Comparison of ENCODE assay signal across 17 cellular contexts in genomic region chr15:60773255-60773654, GRCh38.
DNase-seq lines count a peak whose midpoint lies in the region; ATAC-seq, FAIRE-seq and TF ChIP-seq lines count a peak whose summit lies in the region.
"Had no signal": no experiment of that assay in that cellular context is flagged by ENCODE, and none has a peak within 500 bp of the region (broad histone marks: within the 10 kb centered on the region; RNA-seq: fewer than 3 reads in every experiment).

No MANE protein-coding gene starts in this region.

- no peak overlapping the region for H3K4ac ChIP-seq in H1 (replicated peaks; ENCODE audit: insufficient read length, low read depth, low read length)

- TF ChIP-seq RAD21 in A549 (conservative IDR thresholded peaks at IDR 0.05 in 1 of 2, IDR thresholded peaks at IDR 0.05 in 1 of 2) (no peak), H1 (IDR thresholded peaks at IDR 0.05 in 1 of 2, conservative IDR thresholded peaks at IDR 0.05 in 1 of 2; ENCODE audit: low read depth in 2 of 2, low read length in 2 of 2) (no peak)

- H3K9me3 ChIP-seq in A549, result 0 out of 3 replicates have a peak, but pooled peaks cover 2% of the 10 kb centered on the region
- H3K9me3 ChIP-seq in H1 (ENCODE audit: insufficient read depth in 2 of 2, low read depth in 1 of 2, low read length in 1 of 2), result no peaks in the 10 kb centered on the region
- no peaks in the 10 kb centered on the region for H3K9me3 ChIP-seq in smooth muscle cell (replicated peaks; ENCODE audit: low read depth)
- H3K9me3 ChIP-seq in colonic mucosa, result no peaks in the 10 kb centered on the region
- H3K9me3 ChIP-seq: BLaER1 had no signal

- peak overlapping the region; percentile 23 for H3K27ac Mint-ChIP-seq in activated T-cell treated with anti-CD3 and anti-CD28 coated beads, Interleukin-2, amount 50 U/mL, for 24 hours

- H3K4me2 ChIP-seq in A549 (no peak overlapping the region), H1 (ENCODE audit: insufficient read depth in 1 of 2, low read depth in 2 of 2, low read length in 2 of 2) (no peak overlapping the region), smooth muscle cell (peak overlapping the region; percentile 63)
- H3K4me2 ChIP-seq: BLaER1 had no signal

- no peak overlapping the region for H2BK5ac ChIP-seq in H1 (ENCODE audit: low read depth, low read length)

- no peaks in the 10 kb centered on the region; the same call in 1 of the 2 replicates for H3K79me1 ChIP-seq in H1 (ENCODE audit: low read depth, low read length)

- TF ChIP-seq CTCF in A549 (IDR thresholded peaks at IDR 0.05), result no peak
- no peak for TF ChIP-seq CTCF in H1 (IDR thresholded peaks at IDR 0.05; ENCODE audit: control extremely low read depth in 1 of 3, insufficient read depth in 1 of 3, low read depth in 1 of 3, low read length in 3 of 3)
- TF ChIP-seq CTCF in smooth muscle cell (IDR thresholded peaks at IDR 0.05; ENCODE audit: borderline replicate concordance, insufficient read depth, poor library complexity, severe bottlenecking), result no peak
- TF ChIP-seq CTCF in colonic mucosa (IDR thresholded peaks at IDR 0.05), result no peak

- TF ChIP-seq EP300 in A549 (IDR thresholded peaks at IDR 0.05) (no peak), H1 (IDR thresholded peaks at IDR 0.05; ENCODE audit: borderline replicate concordance in 1 of 2, low read depth in 2 of 2, low read length in 2 of 2) (no peak)

- peaks cover 67% of the 10 kb centered on the region for H3K4me1 Mint-ChIP-seq in activated T-cell treated with anti-CD3 and anti-CD28 coated beads, Interleukin-2, amount 50 U/mL, for 24 hours (ENCODE audit: low read depth)
- H3K4me1 Mint-ChIP-seq in activated T-cell treated with anti-CD3 and anti-CD28 coated beads, Interleukin-2, amount 50 U/mL, for 4 hours (ENCODE audit: low read depth), result peaks cover 40% of the 10 kb centered on the region

- H3K4me3 ChIP-seq in A549 (no peak overlapping the region), H1 (ENCODE audit: extremely low read depth in 1 of 4, insufficient read depth in 2 of 4, low read depth in 3 of 4, low read length in 4 of 4) (no peak overlapping the region), smooth muscle cell (no peak overlapping the region), colonic mucosa (no peak overlapping the region)
- H3K4me3 ChIP-seq: BLaER1, GM12878, K562 had no signal

- H2AK5ac ChIP-seq in H1 (ENCODE audit: low read depth, low read length), result no peak overlapping the region

- H3K9ac ChIP-seq in H1 (replicated peaks in 1 of 4; ENCODE audit: extremely low read depth in 1 of 4, low read depth in 3 of 4, low read length in 3 of 4) (no peak overlapping the region), smooth muscle cell (ENCODE audit: low read depth) (no peak overlapping the region), colonic mucosa (ENCODE audit: low read depth in 2 of 2, low read length in 2 of 2) (no peak overlapping the region)
- H3K9ac ChIP-seq: BLaER1 had no signal

- no peak overlapping the region for H3K27ac ChIP-seq in A549
- no peak overlapping the region for H3K27ac ChIP-seq in H1 (ENCODE audit: low read depth, low read length)
- peak overlapping the region; percentile 58 for H3K27ac ChIP-seq in smooth muscle cell (ENCODE audit: low read depth)
- H3K27ac ChIP-seq in colonic mucosa, result no peak overlapping the region
- H3K27ac ChIP-seq: 22Rv1, BLaER1 had no signal

- H4K8ac ChIP-seq in H1 (ENCODE audit: extremely low read depth, insufficient read depth, low read length), result no peak overlapping the region

- FAIRE-seq in A549 (lab: Jason Lieb, UNC), result no peak
- FAIRE-seq in H1 (lab: Jason Lieb, UNC), result no peak
- FAIRE-seq: GM12878, K562 had no signal

- no peak overlapping the region for H4K5ac ChIP-seq in H1 (ENCODE audit: insufficient read length, low read depth, low read length)

- H3K4me1 ChIP-seq in A549 (no peaks in the 10 kb centered on the region), H1 (replicated peaks in 1 of 4; ENCODE audit: control insufficient read depth in 3 of 4, insufficient read depth in 4 of 4, low read length in 3 of 4) (peaks cover 0 to 9% (median 6%) of the 10 kb centered on the region in 4 experiments; a peak in 4 of 7 replicates), smooth muscle cell (ENCODE audit: low read depth) (peaks cover 3% of the 10 kb centered on the region), colonic mucosa (no peaks in the 10 kb centered on the region)
- H3K4me1 ChIP-seq: BLaER1 had no signal

- CTCF ChIA-PET in A549 (lab: Yijun Ruan, JAX), result interaction anchor here (1.4 kb wide), 1 partner anchor 73 kb away, joined by 4 read pairs; no protein-coding TSS in a partner anchor
- CTCF ChIA-PET in H1 (lab: Charles Lee; ENCODE audit: partially characterized antibody), result interaction anchor here (1.4 to 5.4 kb wide), 2 partner anchors 10 to 16 kb away, joined by 3 to 38 read pairs; no protein-coding TSS in a partner anchor

- H3K79me2 ChIP-seq in H1 (ENCODE audit: control insufficient read depth in 1 of 2, insufficient read depth in 2 of 2, low read length in 2 of 2) (no peaks in the 10 kb centered on the region), smooth muscle cell (ENCODE audit: low read depth) (no peaks in the 10 kb centered on the region)

- H3K36me3 ChIP-seq in H1 (ENCODE audit: control insufficient read depth in 2 of 4, insufficient read depth in 4 of 4, low read length in 3 of 4) (no peaks in the 10 kb centered on the region), smooth muscle cell (ENCODE audit: low read depth) (no peaks in the 10 kb centered on the region), colonic mucosa (no peaks in the 10 kb centered on the region)
- H3K36me3 ChIP-seq: BLaER1 had no signal

- intact Hi-C loops in colonic mucosa (cut with DNase I), result no loop called here

- H3K27me3 Mint-ChIP-seq in activated T-cell treated with anti-CD3 and anti-CD28 coated beads, Interleukin-2, amount 50 U/mL, for 24 hours, result no peaks in the 10 kb centered on the region
- no peaks in the 10 kb centered on the region for H3K27me3 Mint-ChIP-seq in activated T-cell treated with anti-CD3 and anti-CD28 coated beads, Interleukin-2, amount 50 U/mL, for 4 hours (ENCODE audit: low read depth)
- H3K27me3 Mint-ChIP-seq: CD4-positive, alpha-beta memory T cell had no signal

- no peak overlapping the region for H2BK15ac ChIP-seq in H1 (ENCODE audit: low read length)

- no peak overlapping the region for H2BK120ac ChIP-seq in H1 (replicated peaks; ENCODE audit: low read depth, low read length)

- H3K36me3 Mint-ChIP-seq in activated T-cell treated with anti-CD3 and anti-CD28 coated beads, Interleukin-2, amount 50 U/mL, for 24 hours (ENCODE audit: low read depth), result no peaks in the 10 kb centered on the region
- H3K36me3 Mint-ChIP-seq in activated T-cell treated with anti-CD3 and anti-CD28 coated beads, Interleukin-2, amount 50 U/mL, for 4 hours (ENCODE audit: insufficient read depth), result peaks cover 2% of the 10 kb centered on the region
- H3K36me3 Mint-ChIP-seq: CD14-positive monocyte had no signal

- H2AFZ ChIP-seq in H1 (ENCODE audit: low read length) (no peak overlapping the region), smooth muscle cell (ENCODE audit: low read depth) (no peak overlapping the region)

- no peaks in the 10 kb centered on the region; the same call in 1 of the 2 replicates for H3K23me2 ChIP-seq in H1 (ENCODE audit: low read depth, low read length)

- H3K9me3 Mint-ChIP-seq in activated T-cell treated with anti-CD3 and anti-CD28 coated beads, Interleukin-2, amount 50 U/mL, for 24 hours, result no peaks in the 10 kb centered on the region
- H3K9me3 Mint-ChIP-seq in activated T-cell treated with anti-CD3 and anti-CD28 coated beads, Interleukin-2, amount 50 U/mL, for 4 hours, result no peaks in the 10 kb centered on the region
- H3K9me3 Mint-ChIP-seq: H9 had no signal

- TF ChIP-seq POLR2A in A549 (IDR thresholded peaks at IDR 0.05; ENCODE audit: low read length), result no peak
- TF ChIP-seq POLR2A in H1 (IDR thresholded peaks at IDR 0.05; ENCODE audit: control extremely low read depth in 1 of 2, low read depth in 2 of 2, low read length in 2 of 2), result no peak

- WGBS in A549 (ENCODE audit: missing lambda C conversion rate), result 30% methylated on average over 5 of the region's 5 CpGs
- 89% methylated on average over 5 of the region's 5 CpGs; no CpG with 5 or more reads in 1 of the 2 experiments for WGBS in H1 (ENCODE audit: extremely low coverage in 1 of 2, insufficient coverage in 1 of 2, insufficient read length in 1 of 2, insufficient replicate concordance in 2 of 2, low coverage in 1 of 2, low lambda C conversion rate in 2 of 2, missing lambda C conversion rate in 1 of 2), 2 experiments
- WGBS in smooth muscle cell (ENCODE audit: low lambda C conversion rate), result 64% methylated on average over 5 of the region's 5 CpGs

- H4K20me1 ChIP-seq in H1 (replicated peaks in 1 of 2; ENCODE audit: control insufficient read depth in 1 of 2, insufficient read depth in 2 of 2, low read length in 2 of 2) (no peaks in the 10 kb centered on the region), smooth muscle cell (ENCODE audit: low read depth) (peaks cover 87% of the 10 kb centered on the region)
- H4K20me1 ChIP-seq: BLaER1 had no signal

- no peak overlapping the region for H3K23ac ChIP-seq in H1 (ENCODE audit: insufficient read length)

- DNase-seq in activated T-cell treated with anti-CD3 and anti-CD28 coated beads, Interleukin-2, amount 50 U/mL, for 24 hours, result no peak
- DNase-seq in activated T-cell treated with anti-CD3 and anti-CD28 coated beads, Interleukin-2, amount 50 U/mL, for 4 hours, result no peak
- no peak for DNase-seq in A549 (ENCODE audit: low read depth in 1 of 2, low spot score in 1 of 2)
- no peak for DNase-seq in H1 (ENCODE audit: low read depth in 1 of 2, low spot score in 2 of 2)
- DNase-seq in smooth muscle cell (lab: John Stamatoyannopoulos, UW; ENCODE audit: unreplicated experiment), result no peak
- DNase-seq in colonic mucosa, result no peak
- DNase-seq: CD4-positive, alpha-beta memory T cell; DMS153; DMS79 treated with DMSO at 0.1 percent for 48 hours; GOT3; H9 had no signal

- H3K4me3 Mint-ChIP-seq in activated T-cell treated with anti-CD3 and anti-CD28 coated beads, Interleukin-2, amount 50 U/mL, for 24 hours, result no peak overlapping the region
- no peak overlapping the region for H3K4me3 Mint-ChIP-seq in activated T-cell treated with anti-CD3 and anti-CD28 coated beads, Interleukin-2, amount 50 U/mL, for 4 hours
- H3K4me3 Mint-ChIP-seq: CD14-positive monocyte; CD4-positive, alpha-beta memory T cell; H9 had no signal

- no peaks in the 10 kb centered on the region for H3F3A ChIP-seq in smooth muscle cell (ENCODE audit: low read depth)

- H2BK12ac ChIP-seq in H1 (ENCODE audit: low read depth, low read length), result no peak overlapping the region

- H3K56ac ChIP-seq in H1 (replicated peaks; ENCODE audit: insufficient read length, low read depth, low read length), result no peak overlapping the region

- no peak overlapping the region for H4K91ac ChIP-seq in H1 (replicated peaks; ENCODE audit: insufficient read length, low read length)

- H2BK20ac ChIP-seq in H1 (ENCODE audit: low read length), result no peak overlapping the region

- no peak overlapping the region for H3K14ac ChIP-seq in H1 (ENCODE audit: insufficient read length)

- no peak for ATAC-seq in activated T-cell treated with anti-CD3 and anti-CD28 coated beads, Interleukin-2, amount 50 U/mL, for 4 hours
- no peak for ATAC-seq in A549
- no peak for ATAC-seq in HG03135 (IDR thresholded peaks at IDR 0.05; ENCODE audit: unreplicated experiment)
- ATAC-seq: GM12878, K562 had no signal

- H3K18ac ChIP-seq in H1 (ENCODE audit: extremely low read depth, low read length), result no peak overlapping the region

- H3K27me3 ChIP-seq in H1 (replicated peaks in 1 of 4; ENCODE audit: control insufficient read depth in 3 of 4, extremely low read depth in 1 of 4, insufficient read depth in 3 of 4, low read length in 3 of 4) (no peaks in the 10 kb centered on the region), smooth muscle cell (ENCODE audit: low read depth) (peaks cover 69% of the 10 kb centered on the region), colonic mucosa (no peaks in the 10 kb centered on the region)
- H3K27me3 ChIP-seq: BLaER1 had no signal

- POLR2A ChIA-PET in A549 (lab: Yijun Ruan, JAX) (no interaction called here), H1 (lab: Charles Lee; ENCODE audit: partially characterized antibody) (interaction anchor here (0.9 kb wide), 1 partner anchor 29 kb away, joined by 3 read pairs; no protein-coding TSS in a partner anchor)
